19 cellular contexts compared by ENCODE assay signal in the genomic region with DNA sequence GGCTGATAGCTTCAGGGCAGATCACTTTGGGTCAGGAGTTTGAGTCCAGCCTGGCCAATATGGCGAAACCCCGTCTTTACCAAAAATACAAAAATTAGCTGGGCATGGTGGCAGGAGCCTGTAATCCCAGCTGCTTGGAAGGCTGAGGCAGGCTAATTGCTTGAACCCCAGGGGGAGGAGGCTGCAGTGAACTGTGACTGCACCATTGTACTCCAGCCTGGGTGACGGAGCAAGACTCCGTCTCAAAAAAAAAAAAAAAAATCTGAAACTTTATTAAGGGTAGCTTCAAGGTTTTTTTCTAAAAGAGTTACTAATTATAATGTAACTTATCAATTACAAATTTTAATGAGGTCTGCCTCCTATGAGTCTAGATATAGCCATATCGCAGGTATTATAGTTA. TPM values are rescaled to one million over a fixed set of nuclear protein-coding genes. Genes with fewer than 3 reads are reported as not detected.
A peak's percentile ranks its signal among the peaks of the same experiment; 100 is the strongest.
DNase-seq lines count a peak whose midpoint lies in the region; ATAC-seq, FAIRE-seq and TF ChIP-seq lines count a peak whose summit lies in the region.
"Had no signal": no experiment of that assay in that cellular context is flagged by ENCODE, and none has a peak within 500 bp of the region (broad histone marks: within the 10 kb centered on the region; RNA-seq: fewer than 3 reads in every experiment).

No MANE protein-coding gene starts in this region.

- no peaks in the 10 kb centered on the region for H3F3A ChIP-seq in smooth muscle cell (ENCODE audit: low read depth)

- DNase-seq in Calu3 = peak; percentile 31
- peak; percentile 78 for DNase-seq in NCI-H69 (lab: John Stamatoyannopoulos, UW)
- DNase-seq in kidney tubule cell (ENCODE audit: low spot score) = peak; percentile 52
- peak; percentile 31 for DNase-seq in small intestine
- no peak for DNase-seq in naive thymus-derived CD8-positive, alpha-beta T cell
- DNase-seq in smooth muscle cell (lab: John Stamatoyannopoulos, UW; ENCODE audit: unreplicated experiment) = no peak
- no peak for DNase-seq in occipital lobe (lab: John Stamatoyannopoulos, UW)
- DNase-seq: CD4-positive, CD25-positive, alpha-beta regulatory T cell; DMS53; GOT3; NCI-H1048; NCI-H146; NCI-H2081; NCI-H510A treated with DMSO at 0.1 percent for 48 hours had no signal

- no peak overlapping the region for H3K4me2 ChIP-seq in smooth muscle cell
- H3K4me2 ChIP-seq: KMS-11 had no signal

- H3K27me3 Mint-ChIP-seq in Calu3 (ENCODE audit: unreplicated experiment) = no peaks in the 10 kb centered on the region
- H3K27me3 Mint-ChIP-seq in naive thymus-derived CD8-positive, alpha-beta T cell = peaks cover 11 to 33% (median 27%) of the 10 kb centered on the region in 5 donors

- H3K27me3 ChIP-seq in small intestine (ENCODE audit: control insufficient read depth in 2 of 2, insufficient read depth in 2 of 2, low read length in 2 of 2) (no peaks in the 10 kb centered on the region), smooth muscle cell (ENCODE audit: low read depth) (no peaks in the 10 kb centered on the region)

- peaks cover 41% of the 10 kb centered on the region for H3K36me3 Mint-ChIP-seq in Calu3 (ENCODE audit: insufficient read depth, unreplicated experiment)
- peaks cover 0 to 3% (median 0%) of the 10 kb centered on the region in 3 donors for H3K36me3 Mint-ChIP-seq in naive thymus-derived CD8-positive, alpha-beta T cell
- H3K36me3 Mint-ChIP-seq: CD4-positive, CD25-positive, alpha-beta regulatory T cell had no signal

- H3K4me3 Mint-ChIP-seq in Calu3 (ENCODE audit: low read depth, unreplicated experiment) = peak overlapping the region; percentile 51
- H3K4me3 Mint-ChIP-seq in naive thymus-derived CD8-positive, alpha-beta T cell = no peak overlapping the region
- H3K4me3 Mint-ChIP-seq: CD4-positive, CD25-positive, alpha-beta regulatory T cell had no signal

- no peak overlapping the region for H3K27ac ChIP-seq in small intestine (ENCODE audit: low read depth in 1 of 2, low read length in 1 of 2)
- H3K27ac ChIP-seq in smooth muscle cell (ENCODE audit: low read depth) = no peak overlapping the region
- H3K27ac ChIP-seq: KMS-11 had no signal

- H3K27ac Mint-ChIP-seq in Calu3 (ENCODE audit: unreplicated experiment) = no peak overlapping the region
- no peak overlapping the region for H3K27ac Mint-ChIP-seq in naive thymus-derived CD8-positive, alpha-beta T cell
- H3K27ac Mint-ChIP-seq: CD4-positive, CD25-positive, alpha-beta regulatory T cell had no signal

- no peak overlapping the region for H2AFZ ChIP-seq in smooth muscle cell (ENCODE audit: low read depth)

- H3K9me3 ChIP-seq in small intestine (ENCODE audit: control insufficient read depth, low read depth) (no peaks in the 10 kb centered on the region), smooth muscle cell (replicated peaks; ENCODE audit: low read depth) (no peaks in the 10 kb centered on the region)
- H3K9me3 ChIP-seq: Caco-2 had no signal

- no peak for TF ChIP-seq CTCF in Calu3 (IDR thresholded peaks at IDR 0.05; ENCODE audit: unreplicated experiment)
- no peak for TF ChIP-seq CTCF in smooth muscle cell (IDR thresholded peaks at IDR 0.05; ENCODE audit: borderline replicate concordance, insufficient read depth, poor library complexity, severe bottlenecking)

- CTCF ChIA-PET in Calu3 (lab: Charles Lee) = interaction anchor here (1.0 kb wide), 1 partner anchor 9 kb away, joined by 5 read pairs; no protein-coding TSS in a partner anchor

- H3K9ac ChIP-seq in smooth muscle cell (ENCODE audit: low read depth) = no peak overlapping the region
- H3K9ac ChIP-seq: KMS-11 had no signal

- peaks cover 93% of the 10 kb centered on the region for H4K20me1 ChIP-seq in smooth muscle cell (ENCODE audit: low read depth)

- POLR2A ChIA-PET in naive thymus-derived CD8-positive, alpha-beta T cell (lab: Charles Lee) = interaction anchor here (0.6 kb wide), 1 partner anchor 196 kb away, joined by 3 read pairs; no protein-coding TSS in a partner anchor

- peaks cover 2 to 3% of the 10 kb centered on the region in 2 donors for H3K4me1 ChIP-seq in small intestine (ENCODE audit: control insufficient read depth in 2 of 2, insufficient read depth in 1 of 2, low read depth in 1 of 2, low read length in 1 of 2)
- H3K4me1 ChIP-seq in smooth muscle cell (ENCODE audit: low read depth) = peaks cover 35% of the 10 kb centered on the region

- no peaks in the 10 kb centered on the region for H3K9me3 Mint-ChIP-seq in Calu3 (ENCODE audit: low read depth, unreplicated experiment)
- H3K9me3 Mint-ChIP-seq in naive thymus-derived CD8-positive, alpha-beta T cell = no peaks in the 10 kb centered on the region

- H3K4me1 Mint-ChIP-seq in Calu3 (ENCODE audit: low read depth, unreplicated experiment) = peaks cover 6% of the 10 kb centered on the region
- peaks cover 11 to 17% (median 14%) of the 10 kb centered on the region in 4 donors for H3K4me1 Mint-ChIP-seq in naive thymus-derived CD8-positive, alpha-beta T cell

- WGBS in small intestine, 3 donors = 44 to 71% (median 65%) methylated on average over 5 of the region's 5 CpGs
- WGBS in smooth muscle cell (ENCODE audit: low lambda C conversion rate) = 93% methylated on average over 5 of the region's 5 CpGs

- BruUV-seq in Calu3 (replicated peaks; lab: Mats Ljungman, UMichigan) = no TSS peak

- no peak for ATAC-seq in naive thymus-derived CD8-positive, alpha-beta T cell
- ATAC-seq: Panc1, Right ventricle myocardium inferior, SK-N-SH treated with all-trans-retinoic acid at 6 μM for 48 hours had no signal

- no peak for FAIRE-seq in small intestine (lab: Jason Lieb, UNC)

- H3K4me3 ChIP-seq in small intestine (ENCODE audit: low read depth in 1 of 2, low read length in 2 of 2) (no peak overlapping the region), smooth muscle cell (no peak overlapping the region)

- H3K79me2 ChIP-seq in smooth muscle cell (ENCODE audit: low read depth) = peaks cover 99% of the 10 kb centered on the region

- H3K36me3 ChIP-seq in small intestine (ENCODE audit: control insufficient read depth in 2 of 2, insufficient read depth in 2 of 2, low read length in 2 of 2) (no peaks in the 10 kb centered on the region), smooth muscle cell (ENCODE audit: low read depth) (no peaks in the 10 kb centered on the region)

- intact Hi-C loops in Calu3 (cut with micrococcal nuclease; ENCODE audit: unreplicated experiment) = loop anchor here (5.0 to 10.0 kb wide), 7 partner anchors 264 to 1544 kb away; no protein-coding TSS in a partner anchor

RNA-seq across cellular contexts. Expression of a gene that starts 5.1 kb away (rescaled TPM):
- total RNA-seq in Calu3 (2022) (110 and 128 TPM in 2 replicates), smooth muscle cell (58.2 and 76.3 TPM in 2 replicates), occipital lobe (159 TPM)
- polyA plus RNA-seq in small intestine (10 to 100 TPM in 1 of 3 donors, 1 to 10 TPM in 2; 5.9 to 23.4 (median 6.5) TPM), smooth muscle cell (10.4 and 13.3 TPM in 2 replicates)
- total RNA-seq in naive thymus-derived CD8-positive, alpha-beta T cell = 1 to 10 TPM; 4.6 to 4.8 TPM
- under 1 TPM; 0.26 to 0.53 (median 0.42) TPM for polyA plus RNA-seq in naive thymus-derived CD8-positive, alpha-beta T cell

Comparison
In these comparisons a context has a peak if more than half of its experiments do, and no peak if none do; other contexts are left out.
1. DNase-seq: peak in Calu3 (single experiment), NCI-H69 (single experiment), kidney tubule cell (single experiment) and small intestine (single experiment); none in naive thymus-derived CD8-positive, alpha-beta T cell (0 of 10), smooth muscle cell (single experiment) and occipital lobe (single experiment).
2. RNA of a gene that starts 5.1 kb away (total RNA-seq): 159 TPM in occipital lobe (single experiment), 110 to 128 TPM in Calu3 and 58.2 to 76.3 TPM in smooth muscle cell; 4.6 to 4.8 TPM in naive thymus-derived CD8-positive, alpha-beta T cell; every median in the first group is over 10 times any median in the second.